ENCODE assay signal across 24 cellular contexts in genomic region chr17:65143899-65144590, GRCh38. TPM values are rescaled to one million over a fixed set of nuclear protein-coding genes. Genes with fewer than 3 reads are reported as not detected.
DNase-seq lines count a peak whose midpoint lies in the region; TF ChIP-seq lines count a peak whose summit lies in the region.
"Had no signal": no experiment of that assay in that cellular context is flagged by ENCODE, and none has a peak within 500 bp of the region (broad histone marks: within the 10 kb centered on the region; RNA-seq: fewer than 3 reads in every experiment).

No MANE protein-coding gene starts in this region.

- H3K4me3 Mint-ChIP-seq in endodermal cell, result no peak overlapping the region
- H3K4me3 Mint-ChIP-seq: activated naive CD8-positive, alpha-beta T cell; CD4-positive, alpha-beta memory T cell; memory B cell; stimulated activated effector memory CD8-positive, alpha-beta T cell treated with anti-CD3 and anti-CD28 coated beads, Interleukin-12 subunit alpha, Interleukin-12 subunit beta, amount 100 ng/mL, for 72 hours had no signal

- WGBS in endodermal cell (ENCODE audit: insufficient coverage in 1 of 2, insufficient read length in 1 of 2), 2 experiments, result 74 to 92% methylated on average over 15 to 21 of the region's 21 CpGs

- intact Hi-C loops in posterior vena cava (cut with DNase I), result no loop called here

- H3K27me3 Mint-ChIP-seq in endodermal cell (ENCODE audit: insufficient read depth), result peaks cover 15% of the 10 kb centered on the region

- peak overlapping the region; percentile 68 for H3K27ac ChIP-seq in endodermal cell (ENCODE audit: low read depth, low read length)
- H3K27ac ChIP-seq: ascending aorta, colonic mucosa, pancreas, WERI-Rb-1 had no signal

- H3K27ac Mint-ChIP-seq in endodermal cell, result no peak overlapping the region
- H3K27ac Mint-ChIP-seq: activated naive CD8-positive, alpha-beta T cell; activated T-helper 2 cell treated with anti-CD3 and anti-CD28 coated beads, Interferon-gamma antibody, Interleukin-2, Interleukin-4, amounts not matched to agents 10 μg/mL and 5 μg/mL and 100 μg/mL, durations not matched to agents 14 hours and 24 hours and 36 hours; memory B cell; stimulated activated effector memory CD8-positive, alpha-beta T cell treated with anti-CD3 and anti-CD28 coated beads, Interleukin-12 subunit alpha, Interleukin-12 subunit beta, amount 100 ng/mL, for 72 hours had no signal

- peaks cover 3% of the 10 kb centered on the region for H3K4me1 Mint-ChIP-seq in endodermal cell

- peak; percentile 50 for DNase-seq in G401 (ENCODE audit: low spot score)
- peak; percentile 37 for DNase-seq in SW480 (ENCODE audit: low spot score)
- no peak for DNase-seq in endodermal cell
- DNase-seq in posterior vena cava (ENCODE audit: low spot score), result peak; percentile 58
- no peak for DNase-seq in activated CD4-positive, alpha-beta T cell treated with anti-CD3 and anti-CD28 coated beads for 48 hours
- DNase-seq in BE2C, result no peak
- no peak for DNase-seq in NCI-H187 (lab: John Stamatoyannopoulos, UW)
- DNase-seq in SHP77 treated with DMSO at 0.1 percent for 48 hours (lab: John Stamatoyannopoulos, UW), result no peak
- DNase-seq: activated CD8-positive, alpha-beta memory T cell treated with anti-CD3 and anti-CD28 coated beads, Interleukin-2, amount 50 U/mL, for 4 hours; CD4-positive, alpha-beta memory T cell; colonic mucosa; GF-D8; kidney glomerular epithelial cell; NCI-H1105 treated with DMSO at 0.1 percent for 48 hours; NCI-H2081 treated with DMSO at 0.1 percent for 48 hours; NK-92 treated with Interleukin-12 subunit alpha and Interleukin-12 subunit beta, amount 100 ng/mL, for 24 hours; pancreas; stimulated activated CD4-positive, alpha-beta T cell treated with anti-CD3 and anti-CD28 coated beads, Interleukin-2, amount 100 ng/mL, for 24 hours; WERI-Rb-1 had no signal

- H3K27me3 ChIP-seq in endodermal cell (ENCODE audit: control insufficient read depth, insufficient read depth, low read length, poor library complexity, severe bottlenecking), result peaks cover 2% of the 10 kb centered on the region
- H3K27me3 ChIP-seq in BE2C, result no peaks in the 10 kb centered on the region
- H3K27me3 ChIP-seq: ascending aorta, colonic mucosa, pancreas had no signal

- no peaks in the 10 kb centered on the region for H3K9me3 Mint-ChIP-seq in endodermal cell
- H3K9me3 Mint-ChIP-seq: activated T-helper 2 cell treated with anti-CD3 and anti-CD28 coated beads, Interferon-gamma antibody, Interleukin-2, Interleukin-4, amounts not matched to agents 10 μg/mL and 5 μg/mL and 100 μg/mL, durations not matched to agents 14 hours and 24 hours and 36 hours; memory B cell; stimulated activated effector memory CD8-positive, alpha-beta T cell treated with anti-CD3 and anti-CD28 coated beads, Interleukin-12 subunit alpha, Interleukin-12 subunit beta, amount 100 ng/mL, for 72 hours had no signal

- H3K4me1 ChIP-seq in endodermal cell (ENCODE audit: control insufficient read depth, insufficient read depth, low read length), result no peaks in the 10 kb centered on the region
- H3K4me1 ChIP-seq in BE2C, result no peaks in the 10 kb centered on the region
- H3K4me1 ChIP-seq: ascending aorta, colonic mucosa, pancreas had no signal

- H3K36me3 Mint-ChIP-seq in endodermal cell (ENCODE audit: low read depth), result no peaks in the 10 kb centered on the region
- H3K36me3 Mint-ChIP-seq: CD4-positive, alpha-beta memory T cell; memory B cell; stimulated activated effector memory CD8-positive, alpha-beta T cell treated with anti-CD3 and anti-CD28 coated beads, Interleukin-12 subunit alpha, Interleukin-12 subunit beta, amount 100 ng/mL, for 72 hours had no signal

- H3K4me3 ChIP-seq in endodermal cell (ENCODE audit: low read length), result no peak overlapping the region
- H3K4me3 ChIP-seq in BE2C (ENCODE audit: low read depth, low read length), result no peak overlapping the region
- H3K4me3 ChIP-seq: ascending aorta, colonic mucosa, pancreas had no signal

- H3K9ac ChIP-seq in endodermal cell (ENCODE audit: extremely low read depth, low read length, poor library complexity, severe bottlenecking), result no peak overlapping the region

- H3K9me3 ChIP-seq in endodermal cell (ENCODE audit: control insufficient read depth, low read length) (no peaks in the 10 kb centered on the region), BE2C (no peaks in the 10 kb centered on the region)
- H3K9me3 ChIP-seq: ascending aorta, colonic mucosa, pancreas had no signal

- in situ Hi-C loops in G401 (cut with HindIII; ENCODE audit: low sequenced_read_pairs), result no loop called here

- no peaks in the 10 kb centered on the region for H3K36me3 ChIP-seq in endodermal cell (ENCODE audit: control insufficient read depth, insufficient read depth, low read length)
- no peaks in the 10 kb centered on the region for H3K36me3 ChIP-seq in BE2C
- H3K36me3 ChIP-seq: ascending aorta, colonic mucosa, pancreas, WERI-Rb-1 had no signal

- TF ChIP-seq CTCF in endodermal cell (conservative IDR thresholded peaks at IDR 0.05), result no peak
- TF ChIP-seq CTCF in BE2C (IDR thresholded peaks at IDR 0.05; ENCODE audit: low read depth, low read length), result no peak

RNA-seq across cellular contexts. Expression of gene RGS9, which starts 6.9 kb away (rescaled TPM):
- 15.4 and 22.8 TPM in 2 replicates for total RNA-seq in G401 (2014; rRNA removed; shearing (Covaris generic))
- total RNA-seq in endodermal cell (10 to 100 TPM; 11.1 to 14.7 TPM), posterior vena cava (1 to 10 TPM; 5.3 to 7.3 TPM)
- 8.6 TPM for polyA plus RNA-seq in endodermal cell (2013, experiment 1 of 2)
- polyA plus RNA-seq in endodermal cell (2013, experiment 2 of 2), result 8.1 TPM
- 16.9 TPM for polyA plus RNA-seq in BE2C (2012; ENCODE audit: insufficient read depth, insufficient read length, low read depth)

Comparison
In these comparisons a context has a peak if more than half of its experiments do, and no peak if none do; other contexts are left out.
1. DNase-seq: peak in G401 (single experiment), SW480 (single experiment) and posterior vena cava (single experiment); none in endodermal cell (single experiment), activated CD4-positive, alpha-beta T cell treated with anti-CD3 and anti-CD28 coated beads for 48 hours (single experiment), BE2C (single experiment), NCI-H187 (0 of 2) and SHP77 treated with DMSO at 0.1 percent for 48 hours (single experiment).